28 cellular contexts compared by ENCODE assay signal in genomic region chr9:81693639-81694378, GRCh38. TPM values are rescaled to one million over a fixed set of nuclear protein-coding genes. Genes with fewer than 3 reads are reported as not detected.
A peak's percentile ranks its signal among the peaks of the same experiment; 100 is the strongest.
DNase-seq lines count a peak whose midpoint lies in the region; ATAC-seq and TF ChIP-seq lines count a peak whose summit lies in the region.
"Had no signal": no experiment of that assay in that cellular context is flagged by ENCODE, and none has a peak within 500 bp of the region (broad histone marks: within the 10 kb centered on the region; RNA-seq: fewer than 3 reads in every experiment).

No MANE protein-coding gene starts in this region.

- peaks cover 37% of the 10 kb centered on the region for H3K4me1 ChIP-seq in GM23338 (ENCODE audit: insufficient read depth)
- peaks cover 0 to 16% of the 10 kb centered on the region in 2 experiments; a peak in 2 of 4 replicates for H3K4me1 ChIP-seq in SK-N-SH (ENCODE audit: control insufficient read depth in 1 of 2, insufficient read depth in 2 of 2, low read depth in 1 of 2, low read length in 1 of 2)
- peaks cover 15% of the 10 kb centered on the region for H3K4me1 ChIP-seq in suprapubic skin
- H3K4me1 ChIP-seq in transverse colon, result peaks cover 0 to 11% (median 9%) of the 10 kb centered on the region in 4 donors

- H3K4me2 ChIP-seq in GM23338 (peak overlapping the region; percentile 72), SK-N-SH (peak overlapping the region; percentile 25; the same call in 1 of the 2 replicates)
- H3K4me2 ChIP-seq: PC-9 had no signal

- no peak overlapping the region for H3K9ac ChIP-seq in SK-N-SH

- TF ChIP-seq CTCF in GM23338 (conservative IDR thresholded peaks at IDR 0.05; ENCODE audit: low read depth in 2 of 2) (no peak), SK-N-SH (IDR thresholded peaks at IDR 0.05) (no peak), fibroblast of mammary gland (conservative IDR thresholded peaks at IDR 0.05; ENCODE audit: control insufficient read depth, insufficient read depth, low read depth, low read length) (no peak), suprapubic skin (IDR thresholded peaks at IDR 0.05) (no peak), transverse colon (IDR thresholded peaks at IDR 0.05) (no peak)

- no peaks in the 10 kb centered on the region for H3K9me2 ChIP-seq in GM23338 (ENCODE audit: insufficient read depth)
- H3K9me2 ChIP-seq in SK-N-SH, result no peaks in the 10 kb centered on the region

- peaks cover 2% of the 10 kb centered on the region; the same call in 2 of the 3 replicates for H3K9me3 Mint-ChIP-seq in GM23338
- H3K9me3 Mint-ChIP-seq: activated naive CD4-positive, alpha-beta T cell treated with anti-CD3 and anti-CD28 coated beads, Interleukin-2, amount 50 U/mL, for 72 hours; activated T-helper 1 cell treated with anti-CD3 and anti-CD28 coated beads, Interleukin-12 subunit alpha, Interleukin-12 subunit beta, Interleukin-2, Interleukin-4 antibody, amounts not matched to agents 30 ng/mL and 10 ng/mL and 1 ng/mL, durations not matched to agents 14 hours and 24 hours and 36 hours; natural killer cell treated with Interleukin-12 subunit alpha and Interleukin-12 subunit beta and Interleukin-15 and Interleukin-18, amount 100 ng/mL, for 72 hours; T-helper 1 cell treated with Interleukin-12 subunit alpha and Interleukin-12 subunit beta and Interleukin-4 antibody, amounts not matched to agents 30 μg/mL and 1 μg/mL, for 36 hours had no signal

- TF ChIP-seq EP300 in SK-N-SH (IDR thresholded peaks at IDR 0.05; ENCODE audit: borderline replicate concordance in 1 of 2, low read depth in 1 of 2, low read length in 1 of 2), result peak in 1 of 2 experiments; percentile 56; a peak in 2 of 4 replicates
- TF ChIP-seq EP300 in suprapubic skin (IDR thresholded peaks at IDR 0.05), result no peak
- no peak for TF ChIP-seq EP300 in transverse colon (IDR thresholded peaks at IDR 0.05; ENCODE audit: low read depth)

- H3K36me3 ChIP-seq in GM23338 (ENCODE audit: insufficient read depth), result no peaks in the 10 kb centered on the region
- H3K36me3 ChIP-seq in SK-N-SH (replicated peaks in 1 of 2; ENCODE audit: control insufficient read depth in 1 of 2, insufficient read depth in 2 of 2, low read length in 1 of 2), result no peaks in the 10 kb centered on the region
- H3K36me3 ChIP-seq in suprapubic skin, result no peaks in the 10 kb centered on the region
- H3K36me3 ChIP-seq in transverse colon, result no peaks in the 10 kb centered on the region
- H3K36me3 ChIP-seq: ascending aorta, esophagus muscularis mucosa, vagina had no signal

- H3K4me1 Mint-ChIP-seq in GM23338, result peaks cover 38% of the 10 kb centered on the region

- H3K79me2 ChIP-seq in GM23338 (replicated peaks; ENCODE audit: insufficient read depth) (peaks cover 3% of the 10 kb centered on the region), SK-N-SH (ENCODE audit: insufficient read depth) (no peaks in the 10 kb centered on the region)

- H3F3A ChIP-seq in GM23338 (replicated peaks; ENCODE audit: low read depth), result peaks cover 4% of the 10 kb centered on the region
- no peaks in the 10 kb centered on the region for H3F3A ChIP-seq in SK-N-SH (replicated peaks; ENCODE audit: insufficient read depth)

- in situ Hi-C loops in transverse colon (cut with MboI; ENCODE audit: low pct_ligation_motif_present in 1 of 4, low pct_unique_long_range_greater_than_20kb in 1 of 4, low sequenced_read_pairs in 3 of 4), result loop anchor here in 2 of 4 donors (25.0 kb wide), 1 partner anchor 918 kb away; no protein-coding TSS in a partner anchor

- H3K27ac ChIP-seq in GM23338 (ENCODE audit: low read depth) (no peak overlapping the region; the same call in 1 of the 2 replicates), SK-N-SH (ENCODE audit: low read depth in 2 of 2, low read length in 1 of 2) (peak overlapping the region in 1 of 2 experiments; percentile 17; a peak in 1 of 4 replicates), suprapubic skin (no peak overlapping the region), transverse colon (no peak overlapping the region)
- H3K27ac ChIP-seq: ascending aorta, esophagus muscularis mucosa, PC-9, vagina had no signal

- no peak overlapping the region for H3K27ac Mint-ChIP-seq in GM23338
- H3K27ac Mint-ChIP-seq: activated CD4-positive, alpha-beta T cell treated with anti-CD3 and anti-CD28 coated beads for 36 hours; activated CD8-positive, alpha-beta memory T cell treated with anti-CD3 and anti-CD28 coated beads, Interleukin-2, amount 10 ng/mL, durations not matched to agents 7 days and 5 days; activated naive CD4-positive, alpha-beta T cell treated with anti-CD3 and anti-CD28 coated beads, Interleukin-2, amount 50 U/mL, for 72 hours; activated T-helper 1 cell treated with anti-CD3 and anti-CD28 coated beads, Interleukin-12 subunit alpha, Interleukin-12 subunit beta, Interleukin-2, Interleukin-4 antibody, amounts not matched to agents 30 ng/mL and 10 ng/mL and 1 ng/mL, durations not matched to agents 14 hours and 24 hours and 36 hours; CD4-positive, CD25-positive, alpha-beta regulatory T cell; natural killer cell treated with Interleukin-12 subunit alpha and Interleukin-12 subunit beta and Interleukin-15 and Interleukin-18, amount 100 ng/mL, for 72 hours; T-helper 1 cell treated with Interleukin-12 subunit alpha and Interleukin-12 subunit beta and Interleukin-4 antibody, amounts not matched to agents 30 μg/mL and 1 μg/mL, for 36 hours had no signal

- intact Hi-C loops in transverse colon (cut with DNase I; ENCODE audit: low total_unique reads), result no loop called here

- H3K27me3 ChIP-seq in GM23338 (ENCODE audit: insufficient read depth) (peaks cover 6% of the 10 kb centered on the region; the same call in 1 of the 2 replicates), SK-N-SH (ENCODE audit: insufficient read depth) (no peaks in the 10 kb centered on the region), suprapubic skin (no peaks in the 10 kb centered on the region), transverse colon (no peaks in the 10 kb centered on the region)
- H3K27me3 ChIP-seq: ascending aorta, esophagus muscularis mucosa, vagina had no signal

- no peaks in the 10 kb centered on the region for H3K9me3 ChIP-seq in SK-N-SH
- H3K9me3 ChIP-seq in suprapubic skin, result no peaks in the 10 kb centered on the region
- H3K9me3 ChIP-seq in transverse colon, result no peaks in the 10 kb centered on the region
- H3K9me3 ChIP-seq: ascending aorta, esophagus muscularis mucosa, vagina had no signal

- H3K4me3 ChIP-seq in GM23338 (peak overlapping the region; percentile 21; the same call in 1 of the 2 replicates), SK-N-SH (ENCODE audit: low read depth in 2 of 2, low read length in 1 of 2) (no peak overlapping the region), fibroblast of mammary gland (ENCODE audit: control insufficient read depth, low read depth, low read length) (no peak overlapping the region), suprapubic skin (no peak overlapping the region), transverse colon (no peak overlapping the region)
- H3K4me3 ChIP-seq: esophagus muscularis mucosa, PC-9, vagina had no signal

- H3K36me3 Mint-ChIP-seq in GM23338 (ENCODE audit: low read depth), result peaks cover 2% of the 10 kb centered on the region; the same call in 2 of the 3 replicates
- H3K36me3 Mint-ChIP-seq: CD4-positive, CD25-positive, alpha-beta regulatory T cell; natural killer cell treated with Interleukin-12 subunit alpha and Interleukin-12 subunit beta and Interleukin-15 and Interleukin-18, amount 100 ng/mL, for 72 hours had no signal

- H3K4me3 Mint-ChIP-seq in GM23338, result no peak overlapping the region; the same call in 2 of the 3 replicates
- H3K4me3 Mint-ChIP-seq: activated CD4-positive, alpha-beta T cell treated with anti-CD3 and anti-CD28 coated beads for 36 hours; activated CD8-positive, alpha-beta memory T cell treated with anti-CD3 and anti-CD28 coated beads, Interleukin-2, amount 10 ng/mL, durations not matched to agents 7 days and 5 days; activated T-helper 1 cell treated with anti-CD3 and anti-CD28 coated beads, Interleukin-12 subunit alpha, Interleukin-12 subunit beta, Interleukin-2, Interleukin-4 antibody, amounts not matched to agents 30 ng/mL and 10 ng/mL and 1 ng/mL, durations not matched to agents 14 hours and 24 hours and 36 hours; CD4-positive, CD25-positive, alpha-beta regulatory T cell; natural killer cell treated with Interleukin-12 subunit alpha and Interleukin-12 subunit beta and Interleukin-15 and Interleukin-18, amount 100 ng/mL, for 72 hours; T-helper 1 cell treated with Interleukin-12 subunit alpha and Interleukin-12 subunit beta and Interleukin-4 antibody, amounts not matched to agents 30 μg/mL and 1 μg/mL, for 36 hours had no signal

- no peak for ATAC-seq in GM23338
- ATAC-seq: activated CD4-positive, alpha-beta T cell treated with anti-CD3 and anti-CD28 coated beads for 36 hours; activated CD8-positive, alpha-beta memory T cell treated with anti-CD3 and anti-CD28 coated beads, Interleukin-2, amount 10 ng/mL, durations not matched to agents 7 days and 5 days; activated naive CD4-positive, alpha-beta T cell treated with anti-CD3 and anti-CD28 coated beads, Interleukin-2, amount 50 U/mL, for 72 hours; HCT116; left lobe of liver; natural killer cell treated with Interleukin-12 subunit alpha and Interleukin-12 subunit beta and Interleukin-15 and Interleukin-18, amount 100 ng/mL, for 72 hours; sciatic nerve had no signal

- peaks cover 6% of the 10 kb centered on the region for H3K27me3 Mint-ChIP-seq in GM23338 (ENCODE audit: insufficient read depth, low read depth, poor library complexity)

- CTCF ChIA-PET in SK-N-SH (lab: Yijun Ruan, JAX), result interaction anchor here (0.7 to 1.0 kb wide), 2 partner anchors 8 to 23 kb away, joined by 3 read pairs; no protein-coding TSS in a partner anchor

- 0 out of 2 replicates have a peak, but pooled peaks have one; percentile 8 for TF ChIP-seq RAD21 in SK-N-SH (IDR thresholded peaks at IDR 0.05; ENCODE audit: low read length)

- no peak for TF ChIP-seq POLR2A in suprapubic skin (IDR thresholded peaks at IDR 0.05)
- no peak for TF ChIP-seq POLR2A in transverse colon (IDR thresholded peaks at IDR 0.05)

- POLR2A ChIA-PET in SK-N-SH (lab: Yijun Ruan, JAX), result no interaction called here

- 28% methylated on average over 6 of the region's 6 CpGs for WGBS in SK-N-SH (ENCODE audit: low lambda C conversion rate)
- WGBS in suprapubic skin, result 62% methylated on average over 6 of the region's 6 CpGs
- WGBS in transverse colon (ENCODE audit: low coverage in 1 of 2), 2 donors, result 75 to 76% methylated on average over 5 to 6 of the region's 6 CpGs

- H4K20me1 ChIP-seq in GM23338 (replicated peaks; ENCODE audit: insufficient read depth) (no peaks in the 10 kb centered on the region), SK-N-SH (ENCODE audit: insufficient read depth) (no peaks in the 10 kb centered on the region)

- no peak for DNase-seq in GM23338 (ENCODE audit: low spot score)
- peak; percentile 67 for DNase-seq in SK-N-SH
- peak; percentile 49 for DNase-seq in fibroblast of mammary gland (ENCODE audit: low read depth)
- DNase-seq in superior temporal gyrus (ENCODE audit: extremely low spot score), result peak; percentile 6
- DNase-seq in RPMI8226, result no peak
- no peak for DNase-seq in suprapubic skin (ENCODE audit: low spot score in 2 of 2)
- no peak for DNase-seq in transverse colon
- DNase-seq: activated CD4-positive, alpha-beta T cell treated with anti-CD3 and anti-CD28 coated beads for 36 hours; activated CD8-positive, alpha-beta memory T cell treated with anti-CD3 and anti-CD28 coated beads, Interleukin-2, amount 10 ng/mL, durations not matched to agents 7 days and 5 days; CD4-positive, CD25-positive, alpha-beta regulatory T cell; effector CD4-positive, alpha-beta T cell; midbrain; NCI-H1930; NCI-H2227 treated with DMSO at 0.1 percent for 48 hours; PC-9; posterior cingulate gyrus; SIG-M5; stimulated activated CD4-positive, alpha-beta T cell treated with anti-CD3 and anti-CD28 coated beads, Interleukin-15, amount 100 ng/mL, for 24 hours had no signal

- H2AFZ ChIP-seq in GM23338, result peak overlapping the region; percentile 49; the same call in 1 of the 2 replicates
- no peak overlapping the region for H2AFZ ChIP-seq in SK-N-SH (ENCODE audit: low read depth)
- H2AFZ ChIP-seq: PC-9 had no signal

RNA-seq across cellular contexts. Expression of gene TLE1, which starts 4.5 kb away (rescaled TPM):
- 125 and 132 TPM in 2 replicates for total RNA-seq in GM23338 (2014; rRNA removed; shearing (Covaris generic))
- 58.1 and 59.1 TPM in 2 replicates for polyA plus RNA-seq in GM23338 (2016; fragmentation: Nextera tagmentation; extraction: Ambion mirVana)
- 33.0 and 34.8 TPM in 2 replicates for polyA plus RNA-seq in SK-N-SH (2012; rRNA removed)
- 24.3 and 29.9 TPM in 2 replicates for polyA plus RNA-seq in SK-N-SH (2012; cell fraction: cytosol; rRNA removed)
- 24.9 and 32.3 TPM in 2 replicates for polyA plus RNA-seq in SK-N-SH (2012; cell fraction: nucleus; rRNA removed)
- total RNA-seq in suprapubic skin, result 10 to 100 TPM; 34.8 to 73.5 (median 47.5) TPM
- 10 to 100 TPM; 51.5 to 77.3 (median 62.2) TPM for total RNA-seq in transverse colon
- total RNA-seq: activated T-helper 1 cell treated with anti-CD3 and anti-CD28 coated beads, Interleukin-12 subunit alpha, Interleukin-12 subunit beta, Interleukin-2, Interleukin-4 antibody, amounts not matched to agents 30 ng/mL and 10 ng/mL and 1 ng/mL, durations not matched to agents 14 hours and 24 hours and 36 hours had no signal

Comparison
In these comparisons a context has a peak if more than half of its experiments do, and no peak if none do; other contexts are left out.
1. DNase-seq: peak in SK-N-SH (single experiment), fibroblast of mammary gland (single experiment) and superior temporal gyrus (single experiment); none in GM23338 (single experiment), RPMI8226 (single experiment), suprapubic skin (0 of 2) and transverse colon (single experiment).